10 cellular contexts compared by ENCODE assay signal in the genomic region with DNA sequence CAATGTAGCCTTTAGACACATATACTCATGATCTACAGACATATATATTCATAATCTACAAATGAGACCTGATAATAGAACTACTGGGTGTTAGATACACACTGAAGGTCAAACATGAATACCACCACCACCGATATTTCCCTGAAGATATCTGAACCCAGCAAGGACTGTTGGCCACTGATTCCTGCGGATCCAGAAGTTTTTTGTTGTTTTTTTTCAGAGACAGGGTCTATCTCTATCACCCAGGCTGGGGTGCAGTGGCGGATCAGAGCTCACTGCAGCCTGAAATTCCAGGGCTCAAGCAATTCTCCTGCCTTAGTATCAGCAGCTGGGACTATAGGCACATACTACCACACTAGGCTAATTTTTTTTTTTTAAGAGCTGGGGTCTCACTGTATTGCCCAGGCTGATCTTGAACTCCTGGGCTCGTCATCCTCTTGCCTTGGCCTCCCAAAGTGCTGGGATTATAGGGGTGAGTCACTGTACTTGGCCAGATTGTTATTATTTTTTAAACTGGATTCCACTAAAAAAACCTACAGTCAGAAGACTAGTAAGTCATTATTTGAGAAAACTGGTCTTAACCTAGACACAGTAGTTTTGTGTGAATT. TPM values are rescaled to one million over a fixed set of nuclear protein-coding genes. Genes with fewer than 3 reads are reported as not detected.
DNase-seq lines count a peak whose midpoint lies in the region; ATAC-seq and TF ChIP-seq lines count a peak whose summit lies in the region.
"Had no signal": no experiment of that assay in that cellular context is flagged by ENCODE, and none has a peak within 500 bp of the region (broad histone marks: within the 10 kb centered on the region; RNA-seq: fewer than 3 reads in every experiment).

No MANE protein-coding gene starts in this region.

- H3K4me3 Mint-ChIP-seq in activated T-cell treated with anti-CD3 and anti-CD28 coated beads, Interleukin-2, amount 50 U/mL, for 24 hours = peak overlapping the region; percentile 88
- H3K4me3 Mint-ChIP-seq in endodermal cell = peak overlapping the region; percentile 86

- H3K27me3 Mint-ChIP-seq in activated T-cell treated with anti-CD3 and anti-CD28 coated beads, Interleukin-2, amount 50 U/mL, for 24 hours = no peaks in the 10 kb centered on the region
- peaks cover 4% of the 10 kb centered on the region for H3K27me3 Mint-ChIP-seq in endodermal cell (ENCODE audit: insufficient read depth)

- DNase-seq in activated T-cell treated with anti-CD3 and anti-CD28 coated beads, Interleukin-2, amount 50 U/mL, for 24 hours = no peak
- DNase-seq in activated T-cell treated with anti-CD3 and anti-CD28 coated beads, Interleukin-2, amount 50 U/mL, for 48 hours = no peak
- DNase-seq in PC-3 (no peak), endodermal cell (no peak), NCI-H1436 (lab: John Stamatoyannopoulos, UW) (no peak)
- DNase-seq in activated CD4-positive, CD25-positive, alpha-beta regulatory T cell treated with anti-CD3 and anti-CD28 coated beads, Interleukin-2, amount 50 U/mL, for 72 hours = no peak
- DNase-seq: NCI-H510A treated with DMSO at 0.1 percent for 48 hours, trophoblast cell had no signal

- intact Hi-C loops in PC-3 (cut with micrococcal nuclease) = no loop called here

- no peaks in the 10 kb centered on the region for H3K27me3 ChIP-seq in PC-3 (ENCODE audit: low read length)
- no peaks in the 10 kb centered on the region for H3K27me3 ChIP-seq in endodermal cell (ENCODE audit: control insufficient read depth, insufficient read depth, low read length, poor library complexity, severe bottlenecking)
- H3K27me3 ChIP-seq in skeletal muscle tissue (ENCODE audit: control insufficient read depth in 3 of 3, insufficient read depth in 3 of 3, low read length in 3 of 3) = no peaks in the 10 kb centered on the region

- H3K4me1 ChIP-seq in PC-3 (ENCODE audit: insufficient read depth, low read length) = peaks cover 53% of the 10 kb centered on the region
- H3K4me1 ChIP-seq in endodermal cell (ENCODE audit: control insufficient read depth, insufficient read depth, low read length) = peaks cover 2% of the 10 kb centered on the region
- H3K4me1 ChIP-seq in skeletal muscle tissue (ENCODE audit: control insufficient read depth in 3 of 3, insufficient read depth in 3 of 3, low read length in 3 of 3) = peaks cover 21 to 24% (median 22%) of the 10 kb centered on the region in 3 donors

- no peaks in the 10 kb centered on the region for H3K9me2 ChIP-seq in PC-3 (replicated peaks; ENCODE audit: low read length)

- H3K27ac ChIP-seq in PC-3 (ENCODE audit: low read length) = no peak overlapping the region
- H3K27ac ChIP-seq in endodermal cell (ENCODE audit: low read depth, low read length) = no peak overlapping the region
- H3K27ac ChIP-seq in skeletal muscle tissue (ENCODE audit: low read depth, low read length) = peak overlapping the region; percentile 88

- CTCF ChIA-PET in PC-3 (lab: Charles Lee) = no interaction called here

- WGBS in endodermal cell (ENCODE audit: insufficient coverage in 1 of 2, insufficient read length in 1 of 2), 2 experiments = 91 to 96% methylated on average over 4 of the region's 4 CpGs

- 0 out of 2 replicates have a peak, but pooled peaks cover 2% of the 10 kb centered on the region for H4K20me1 ChIP-seq in PC-3 (ENCODE audit: low read length)

- H3K27ac Mint-ChIP-seq in activated T-cell treated with anti-CD3 and anti-CD28 coated beads, Interleukin-2, amount 50 U/mL, for 24 hours = peak overlapping the region; percentile 64
- no peak overlapping the region for H3K27ac Mint-ChIP-seq in endodermal cell

- H3K4me1 Mint-ChIP-seq in activated T-cell treated with anti-CD3 and anti-CD28 coated beads, Interleukin-2, amount 50 U/mL, for 24 hours (ENCODE audit: low read depth) = peaks cover 62% of the 10 kb centered on the region
- peaks cover 11% of the 10 kb centered on the region for H3K4me1 Mint-ChIP-seq in endodermal cell

- H3K9ac ChIP-seq in PC-3 (ENCODE audit: low read length) = no peak overlapping the region
- no peak overlapping the region for H3K9ac ChIP-seq in endodermal cell (ENCODE audit: extremely low read depth, low read length, poor library complexity, severe bottlenecking)
- peak overlapping the region; percentile 41 to 60 (median 47) for H3K9ac ChIP-seq in skeletal muscle tissue (ENCODE audit: low read depth in 1 of 3, low read length in 3 of 3)

- H3K4me3 ChIP-seq in PC-3 (ENCODE audit: low read length) (peak overlapping the region; percentile 78), endodermal cell (ENCODE audit: low read length) (peak overlapping the region; percentile 14), skeletal muscle tissue (ENCODE audit: low read length in 3 of 3) (peak overlapping the region in 2 of 3 donors; percentile 24 to 41)

- peaks cover 46% of the 10 kb centered on the region for H3K79me2 ChIP-seq in PC-3 (ENCODE audit: low read length)

- peaks cover 13% of the 10 kb centered on the region for H3F3A ChIP-seq in PC-3 (ENCODE audit: low read length, unreplicated experiment)

- H3K36me3 ChIP-seq in PC-3 (ENCODE audit: low read depth, low read length) (no peaks in the 10 kb centered on the region), endodermal cell (ENCODE audit: control insufficient read depth, insufficient read depth, low read length) (peaks cover 39% of the 10 kb centered on the region), skeletal muscle tissue (ENCODE audit: control insufficient read depth in 3 of 3, insufficient read depth in 3 of 3, low read length in 3 of 3) (peaks cover 3 to 18% (median 14%) of the 10 kb centered on the region in 3 donors)

- BruUV-seq in PC-3 (replicated peaks; lab: Mats Ljungman, UMichigan) = no TSS peak

- no peak overlapping the region for H2AFZ ChIP-seq in PC-3 (ENCODE audit: low read length)

- H3K9me3 ChIP-seq in PC-3 (ENCODE audit: low read length) (no peaks in the 10 kb centered on the region), endodermal cell (ENCODE audit: control insufficient read depth, low read length) (no peaks in the 10 kb centered on the region), skeletal muscle tissue (ENCODE audit: control insufficient read depth in 3 of 3, low read length in 3 of 3) (no peaks in the 10 kb centered on the region)

- H3K4me2 ChIP-seq in PC-3 (ENCODE audit: low read length) = peak overlapping the region; percentile 86

- ATAC-seq in PC-3 (no peak), GM19397 (IDR thresholded peaks at IDR 0.05; ENCODE audit: unreplicated experiment) (no peak)

- POLR2A ChIA-PET in PC-3 (lab: Charles Lee; ENCODE audit: unreplicated experiment) = no interaction called here

- TF ChIP-seq CTCF in PC-3 (conservative IDR thresholded peaks at IDR 0.05; ENCODE audit: low read depth, low read length) (no peak), endodermal cell (conservative IDR thresholded peaks at IDR 0.05) (no peak)

- peaks cover 68% of the 10 kb centered on the region for H3K36me3 Mint-ChIP-seq in activated T-cell treated with anti-CD3 and anti-CD28 coated beads, Interleukin-2, amount 50 U/mL, for 24 hours (ENCODE audit: low read depth)
- H3K36me3 Mint-ChIP-seq in endodermal cell (ENCODE audit: low read depth) = peaks cover 30% of the 10 kb centered on the region

- no peaks in the 10 kb centered on the region for H3K9me3 Mint-ChIP-seq in activated T-cell treated with anti-CD3 and anti-CD28 coated beads, Interleukin-2, amount 50 U/mL, for 24 hours
- H3K9me3 Mint-ChIP-seq in endodermal cell = no peaks in the 10 kb centered on the region

RNA-seq across cellular contexts. Expression of a gene that starts 1.8 kb away (rescaled TPM):
- total RNA-seq in PC-3 (2014; rRNA removed) (61.1 and 62.0 TPM in 2 replicates), endodermal cell (100 to 1,000 TPM in 1 of 2 donors, 10 to 100 TPM in 1; 76.1 to 102 TPM), skeletal muscle tissue (29.7 TPM)
- 76.9 TPM for polyA plus RNA-seq in endodermal cell (2013, experiment 1 of 2)
- polyA plus RNA-seq in endodermal cell (2013, experiment 2 of 2) = 85.6 TPM

RNA-seq across cellular contexts. Expression of a gene that starts 4.4 kb away (rescaled TPM):
- total RNA-seq in PC-3 (2014; rRNA removed) (29.3 and 30.9 TPM in 2 replicates), endodermal cell (10 to 100 TPM; 20.4 to 24.8 TPM), skeletal muscle tissue (67.8 TPM)
- 16.7 TPM for polyA plus RNA-seq in endodermal cell (2013, experiment 1 of 2)
- 16.4 TPM for polyA plus RNA-seq in endodermal cell (2013, experiment 2 of 2)

RNA-seq across cellular contexts. Expression of a gene that starts 24.2 kb away (rescaled TPM):
- total RNA-seq in PC-3 (2014; rRNA removed) (108 and 109 TPM in 2 replicates), endodermal cell (100 to 1,000 TPM; 182 to 208 TPM), skeletal muscle tissue (24.5 TPM)
- polyA plus RNA-seq in endodermal cell (2013, experiment 1 of 2) = 153 TPM
- 151 TPM for polyA plus RNA-seq in endodermal cell (2013, experiment 2 of 2)

Comparison
In these comparisons a context has a peak if more than half of its experiments do, and no peak if none do; other contexts are left out.
1. H3K4me3 ChIP-seq: peak in every context shown above with its lines; median percentile 78 in PC-3; 32 in skeletal muscle tissue; 14 in endodermal cell.
2. H3K9ac ChIP-seq: peak in skeletal muscle tissue (3 of 3); none in PC-3 (single experiment) and endodermal cell (single experiment).